Comparison of ENCODE assay signal across 11 cellular contexts in genomic region chr19:42776750-42777612, GRCh38. TPM values are rescaled to one million over a fixed set of nuclear protein-coding genes. Genes with fewer than 3 reads are reported as not detected.
DNase-seq lines count a peak whose midpoint lies in the region; ATAC-seq and TF ChIP-seq lines count a peak whose summit lies in the region.
"Not testable (repeated sequence)": the region's sequence is repeated elsewhere in the genome, so short reads cannot be mapped to it uniquely, and the experiment has no call there.
"Had no signal": no experiment of that assay in that cellular context is flagged by ENCODE, and none has a peak within 500 bp of the region (broad histone marks: within the 10 kb centered on the region; RNA-seq: fewer than 3 reads in every experiment).

No MANE protein-coding gene starts in this region.

- TF ChIP-seq CTCF in WERI-Rb-1 (IDR thresholded peaks at IDR 0.05; ENCODE audit: low read depth, low read length) (peak; percentile 73), astrocyte of the spinal cord (IDR thresholded peaks at IDR 0.05; ENCODE audit: low read depth, low read length) (peak; percentile 90), osteoblast (IDR thresholded peaks at IDR 0.05; ENCODE audit: extremely low read depth, low read depth, low read length) (peak; percentile 80)

- in situ Hi-C loops in astrocyte of the spinal cord (cut with HindIII; ENCODE audit: low sequenced_read_pairs), result not testable (repeated sequence)

- H4K20me1 ChIP-seq in osteoblast (ENCODE audit: insufficient read depth, low read length), result not testable (repeated sequence)

- ATAC-seq in Right ventricle myocardium superior (ENCODE audit: poor library complexity); stimulated activated naive CD8-positive, alpha-beta T cell treated with anti-CD3 and anti-CD28 coated beads, Interleukin-15, amount 100 ng/mL, for 72 hours: not testable (repeated sequence)

- H3K4me3 ChIP-seq in Jurkat, Clone E6-1 (ENCODE audit: low read length); WERI-Rb-1 (ENCODE audit: low read depth, low read length); astrocyte of the spinal cord (ENCODE audit: low read depth, low read length); osteoblast (ENCODE audit: insufficient read depth, low read length): not testable (repeated sequence)

- H3K9me3 ChIP-seq in WERI-Rb-1 (ENCODE audit: severe bottlenecking); osteoblast (ENCODE audit: low read depth, low read length): not testable (repeated sequence)

- not testable (repeated sequence) for H3K4me3 Mint-ChIP-seq in stimulated activated naive CD8-positive, alpha-beta T cell treated with anti-CD3 and anti-CD28 coated beads, Interleukin-15, amount 100 ng/mL, for 72 hours

- H3K27ac Mint-ChIP-seq in stimulated activated naive CD8-positive, alpha-beta T cell treated with anti-CD3 and anti-CD28 coated beads, Interleukin-15, amount 100 ng/mL, for 72 hours, result not testable (repeated sequence)

- not testable (repeated sequence) for H3K4me1 ChIP-seq in osteoblast (ENCODE audit: insufficient read depth, low read length)

- peaks cover 46% of the 10 kb centered on the region for H3K27me3 Mint-ChIP-seq in stimulated activated naive CD8-positive, alpha-beta T cell treated with anti-CD3 and anti-CD28 coated beads, Interleukin-15, amount 100 ng/mL, for 72 hours

- H3K36me3 ChIP-seq in WERI-Rb-1; osteoblast (ENCODE audit: insufficient read depth, low read length): not testable (repeated sequence)

- H3K27ac ChIP-seq in WERI-Rb-1; osteoblast (ENCODE audit: low read depth, low read length): not testable (repeated sequence)

- intact Hi-C loops in Right ventricle myocardium superior (cut with DNase I), result loop anchor here (5.0 kb wide), 1 partner anchor 325 kb away; no protein-coding TSS in a partner anchor

- peak overlapping the region; percentile 68 for H3K4me2 ChIP-seq in osteoblast (ENCODE audit: insufficient read depth, low read length)

- not testable (repeated sequence) for H3K9me3 Mint-ChIP-seq in stimulated activated naive CD8-positive, alpha-beta T cell treated with anti-CD3 and anti-CD28 coated beads, Interleukin-15, amount 100 ng/mL, for 72 hours

- H3K79me2 ChIP-seq in osteoblast (ENCODE audit: insufficient read depth, low read length), result not testable (repeated sequence)

- H3K4me1 Mint-ChIP-seq in stimulated activated naive CD8-positive, alpha-beta T cell treated with anti-CD3 and anti-CD28 coated beads, Interleukin-15, amount 100 ng/mL, for 72 hours, result not testable (repeated sequence)

- peak; percentile 60 for DNase-seq in DMS114 treated with DMSO at 0.1 percent for 48 hours (lab: John Stamatoyannopoulos, UW; ENCODE audit: unreplicated experiment)
- peak; percentile 16 for DNase-seq in Jurkat, Clone E6-1 (ENCODE audit: low read depth, low spot score)
- peak; percentile 81 for DNase-seq in NCI-H748 (lab: John Stamatoyannopoulos, UW; ENCODE audit: unreplicated experiment)
- peak; percentile 52 for DNase-seq in WERI-Rb-1
- DNase-seq in astrocyte of the spinal cord (ENCODE audit: low read depth, low spot score), result peak; percentile 57
- DNase-seq in Right ventricle myocardium superior, result peak; percentile 74
- DNase-seq in osteoblast (ENCODE audit: insufficient read length, low spot score, missing footprints), result not testable (repeated sequence)
- peak; percentile 31 to 35 for DNase-seq in stimulated activated naive CD8-positive, alpha-beta T cell treated with anti-CD3 and anti-CD28 coated beads, Interleukin-15, amount 100 ng/mL, for 72 hours

- H2AFZ ChIP-seq in osteoblast (ENCODE audit: low read length), result peak overlapping the region; percentile 86

- peaks cover 13% of the 10 kb centered on the region for H3K27me3 ChIP-seq in WERI-Rb-1 (ENCODE audit: insufficient read depth, low read depth, severe bottlenecking)
- not testable (repeated sequence) for H3K27me3 ChIP-seq in osteoblast (ENCODE audit: insufficient read depth, low read length)

RNA-seq across cellular contexts. Expression of gene PSG8, which starts 11.5 kb away (rescaled TPM):
- not detected for polyA plus RNA-seq in Jurkat, Clone E6-1 (2012; ENCODE audit: insufficient read depth, insufficient read length)
- total RNA-seq in Right ventricle myocardium superior (not detected), osteoblast (not detected in 2 replicates)
- total RNA-seq: lower leg skin, subcutaneous adipose tissue had no signal
- polyA plus RNA-seq: adipose tissue had no signal

RNA-seq across cellular contexts. Expression of gene PSG3, which starts 36.7 kb away (rescaled TPM):
- polyA plus RNA-seq in Jurkat, Clone E6-1 (2012; ENCODE audit: insufficient read depth, insufficient read length), result not detected
- total RNA-seq in Right ventricle myocardium superior (not detected), osteoblast (not detected in 2 replicates)
- total RNA-seq: lower leg skin, subcutaneous adipose tissue had no signal
- polyA plus RNA-seq: adipose tissue had no signal
